In genomic region chr2:15811367-15811766, GRCh38 we compare ENCODE assay signal across 1 cellular context.
TF ChIP-seq lines count a peak whose summit lies in the region.

No MANE protein-coding gene starts in this region.

TF ChIP-seq in GM23338, 12 proteins besides CTCF, POLR2A, EP300 and RAD21 (continued from another document):
- no peak for TF ChIP-seq REST (IDR thresholded peaks at IDR 0.05; ENCODE audit: unreplicated experiment)
- TF ChIP-seq EZH2 (IDR thresholded peaks at IDR 0.05; ENCODE audit: low read depth, unreplicated experiment) = no peak
- TF ChIP-seq NANOG (IDR thresholded peaks at IDR 0.05; ENCODE audit: borderline replicate concordance) = no peak
- no peak for TF ChIP-seq EZH2phosphoT487 (IDR thresholded peaks at IDR 0.05; ENCODE audit: unreplicated experiment)
- no peak for TF ChIP-seq ZNF114 (CRISPR knock-in tag; IDR thresholded peaks at IDR 0.05)
- TF ChIP-seq ZNF462 (CRISPR knock-in tag; IDR thresholded peaks at IDR 0.05) = no peak
- no peak for TF ChIP-seq ZNF331 (CRISPR knock-in tag; IDR thresholded peaks at IDR 0.05; ENCODE audit: low read depth)
- no peak for TF ChIP-seq POLR2AphosphoS5 (IDR thresholded peaks at IDR 0.05; ENCODE audit: low read depth)
- TF ChIP-seq ETS1 (IDR thresholded peaks at IDR 0.05) = no peak
- no peak for TF ChIP-seq STAT1 (IDR thresholded peaks at IDR 0.05; ENCODE audit: unreplicated experiment)
- no peak for TF ChIP-seq CREB1 (CRISPR knock-in tag; IDR thresholded peaks at IDR 0.05; ENCODE audit: low read depth)
